In the genomic region with DNA sequence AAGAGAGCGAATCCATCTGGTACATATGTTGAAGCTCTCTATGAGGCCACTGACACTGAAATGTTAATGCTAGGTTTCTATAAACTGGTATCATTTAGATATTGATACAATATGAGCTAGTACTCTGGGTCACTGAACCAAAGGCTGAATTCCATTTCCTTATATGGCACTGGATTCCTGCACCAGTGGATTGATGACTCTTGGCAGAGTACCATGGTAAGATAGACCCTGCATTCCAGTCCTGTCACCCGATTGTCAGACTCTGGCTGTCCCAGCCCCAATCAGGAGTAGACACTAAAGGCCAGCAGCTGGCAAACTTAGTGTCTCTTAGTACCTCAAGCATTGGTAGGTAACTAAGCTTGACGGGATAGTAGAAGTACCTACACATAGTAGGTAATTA, we compare ENCODE assay signal across 2 cellular contexts.
TF ChIP-seq lines count a peak whose summit lies in the region.

No MANE protein-coding gene starts in this region.

TF ChIP-seq in H1, 55 proteins besides CTCF, POLR2A, EP300 and RAD21:
- peak; percentile 48; the same call in 1 of the 2 replicates for TF ChIP-seq SRF (IDR thresholded peaks at IDR 0.05; ENCODE audit: low read depth, low read length)
- TF ChIP-seq, protein P1, sequence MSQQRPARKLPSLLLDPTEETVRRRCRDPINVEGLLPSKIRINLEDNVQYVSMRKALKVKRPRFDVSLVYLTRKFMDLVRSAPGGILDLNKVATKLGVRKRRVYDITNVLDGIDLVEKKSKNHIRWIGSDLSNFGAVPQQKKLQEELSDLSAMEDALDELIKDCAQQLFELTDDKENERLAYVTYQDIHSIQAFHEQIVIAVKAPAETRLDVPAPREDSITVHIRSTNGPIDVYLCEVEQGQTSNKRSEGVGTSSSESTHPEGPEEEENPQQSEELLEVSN (IDR thresholded peaks at IDR 0.05): no peak
- no peak for TF ChIP-seq SIX5 (IDR thresholded peaks at IDR 0.05; ENCODE audit: low read depth, low read length)

TF ChIP-seq in HepG2, 621 proteins besides CTCF, POLR2A, EP300 and RAD21:
- 0 out of 2 replicates have a peak, but pooled peaks have one; percentile 27 for TF ChIP-seq SRF (IDR thresholded peaks at IDR 0.05; ENCODE audit: low read depth, low read length)
- TF ChIP-seq HNRNPL (IDR thresholded peaks at IDR 0.05; ENCODE audit: low read depth, low read length): no peak
